In the genomic region with DNA sequence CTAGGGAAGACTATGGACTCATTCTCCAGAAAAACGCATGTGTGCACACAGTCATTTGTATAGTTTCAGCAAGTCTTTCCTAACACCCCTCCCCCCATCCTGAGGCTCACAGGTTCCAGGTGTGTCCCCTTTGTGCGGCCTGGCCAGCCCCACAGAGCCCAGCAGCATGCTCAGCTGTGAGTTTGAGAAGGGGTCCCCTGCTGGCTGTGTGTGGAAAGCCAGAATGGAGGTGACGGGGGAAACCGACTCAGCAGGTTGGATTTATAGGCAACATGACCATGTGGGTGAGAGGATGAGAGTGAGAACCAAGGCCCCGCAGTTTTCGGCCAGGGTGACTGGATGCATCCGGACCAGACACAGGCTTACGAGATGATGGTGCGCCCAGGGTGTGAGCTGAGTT, we compare ENCODE assay signal across 20 cellular contexts. TPM values are rescaled to one million over a fixed set of nuclear protein-coding genes. Genes with fewer than 3 reads are reported as not detected.
DNase-seq lines count a peak whose midpoint lies in the region; ATAC-seq and TF ChIP-seq lines count a peak whose summit lies in the region.
"Had no signal": no experiment of that assay in that cellular context is flagged by ENCODE, and none has a peak within 500 bp of the region (broad histone marks: within the 10 kb centered on the region; RNA-seq: fewer than 3 reads in every experiment).

No MANE protein-coding gene starts in this region.

- no peak for TF ChIP-seq CTCF in WTC11 (IDR thresholded peaks at IDR 0.05)
- TF ChIP-seq CTCF in progenitor cell of endocrine pancreas (IDR thresholded peaks at IDR 0.05; ENCODE audit: unreplicated experiment): peak; percentile 31

- CTCF ChIA-PET in WTC11 (lab: Charles Lee): interaction anchor here (0.6 to 1.7 kb wide), 5 partner anchors 10 to 236 kb away, joined by 3 to 7 read pairs (median 4); partner anchors contain the start of gene PTPRE

- H3K4me1 Mint-ChIP-seq in WTC11: peaks cover 4% of the 10 kb centered on the region; the same call in 1 of the 2 replicates
- H3K4me1 Mint-ChIP-seq in progenitor cell of endocrine pancreas (ENCODE audit: low read depth): peaks cover 1% of the 10 kb centered on the region

- POLR2A ChIA-PET in WTC11 (lab: Charles Lee): no interaction called here

- no peaks in the 10 kb centered on the region for H3K36me3 Mint-ChIP-seq in WTC11
- no peaks in the 10 kb centered on the region for H3K36me3 Mint-ChIP-seq in progenitor cell of endocrine pancreas (ENCODE audit: insufficient read depth)

- no peaks in the 10 kb centered on the region for H3K36me3 ChIP-seq in H7 (replicated peaks; ENCODE audit: control insufficient read depth, insufficient read depth, low read length)
- H3K36me3 ChIP-seq: MG63 had no signal

- DNase-seq in H7: peak; percentile 55
- peak; percentile 40 for DNase-seq in WTC11 (ENCODE audit: low spot score)
- DNase-seq in iPS-NIHi11 (ENCODE audit: low spot score): peak; percentile 39
- no peak for DNase-seq in progenitor cell of endocrine pancreas (ENCODE audit: low spot score, unreplicated experiment)
- no peak for DNase-seq in NOMO-1 (lab: John Stamatoyannopoulos, UW; ENCODE audit: unreplicated experiment in 2 of 2)
- DNase-seq in EL: no peak
- no peak for DNase-seq in NOMO-1 treated with DMSO at 0.1 percent for 48 hours (lab: John Stamatoyannopoulos, UW; ENCODE audit: unreplicated experiment)
- DNase-seq: DMS53, MG63, NCI-H1417, NCI-H1694 treated with DMSO at 0.1 percent for 48 hours, NCI-H2081 treated with DMSO at 0.1 percent for 48 hours, NCI-H446 treated with DMSO at 0.1 percent for 48 hours, NCI-H526 treated with DMSO at 0.1 percent for 48 hours, PC-3, SHP77 had no signal

- no peaks in the 10 kb centered on the region for H3K27me3 ChIP-seq in H7 (ENCODE audit: control insufficient read depth, insufficient read depth, low read length)
- H3K27me3 ChIP-seq: MG63 had no signal

- H3K9me3 Mint-ChIP-seq in WTC11: no peaks in the 10 kb centered on the region
- no peaks in the 10 kb centered on the region for H3K9me3 Mint-ChIP-seq in progenitor cell of endocrine pancreas (ENCODE audit: low read depth)

- H3K4me3 Mint-ChIP-seq in WTC11 (no peak overlapping the region), progenitor cell of endocrine pancreas (ENCODE audit: low read depth) (no peak overlapping the region)
- H3K4me3 Mint-ChIP-seq: B cell had no signal

- no peaks in the 10 kb centered on the region for H3K27me3 Mint-ChIP-seq in WTC11 (ENCODE audit: low read depth)
- H3K27me3 Mint-ChIP-seq in progenitor cell of endocrine pancreas: peaks cover 36% of the 10 kb centered on the region
- H3K27me3 Mint-ChIP-seq: B cell had no signal

- H3K4me3 ChIP-seq in H7 (ENCODE audit: insufficient read depth, low read depth, low read length): no peak overlapping the region
- H3K4me3 ChIP-seq: MG63 had no signal

- H3K27ac Mint-ChIP-seq in WTC11 (no peak overlapping the region), progenitor cell of endocrine pancreas (no peak overlapping the region)
- H3K27ac Mint-ChIP-seq: B cell had no signal

- ATAC-seq in WTC11 (peak; percentile 80), GM21360 (IDR thresholded peaks at IDR 0.05; ENCODE audit: unreplicated experiment) (no peak)
- ATAC-seq: PC-3 had no signal

TF ChIP-seq in WTC11, 78 proteins besides CTCF, POLR2A, EP300 and RAD21:
- TF ChIP-seq SMAD3 (CRISPR knock-in tag; IDR thresholded peaks at IDR 0.05; ENCODE audit: borderline replicate concordance) (no peak), ZNF317 (CRISPR knock-in tag; IDR thresholded peaks at IDR 0.05; ENCODE audit: borderline replicate concordance, low read depth) (no peak), TP53 (CRISPR knock-in tag; IDR thresholded peaks at IDR 0.05) (no peak), NR2C2 (CRISPR knock-in tag; IDR thresholded peaks at IDR 0.05) (no peak), FOXP1 (CRISPR knock-in tag; IDR thresholded peaks at IDR 0.05; ENCODE audit: borderline replicate concordance) (no peak)
- TF ChIP-seq, protein P1, sequence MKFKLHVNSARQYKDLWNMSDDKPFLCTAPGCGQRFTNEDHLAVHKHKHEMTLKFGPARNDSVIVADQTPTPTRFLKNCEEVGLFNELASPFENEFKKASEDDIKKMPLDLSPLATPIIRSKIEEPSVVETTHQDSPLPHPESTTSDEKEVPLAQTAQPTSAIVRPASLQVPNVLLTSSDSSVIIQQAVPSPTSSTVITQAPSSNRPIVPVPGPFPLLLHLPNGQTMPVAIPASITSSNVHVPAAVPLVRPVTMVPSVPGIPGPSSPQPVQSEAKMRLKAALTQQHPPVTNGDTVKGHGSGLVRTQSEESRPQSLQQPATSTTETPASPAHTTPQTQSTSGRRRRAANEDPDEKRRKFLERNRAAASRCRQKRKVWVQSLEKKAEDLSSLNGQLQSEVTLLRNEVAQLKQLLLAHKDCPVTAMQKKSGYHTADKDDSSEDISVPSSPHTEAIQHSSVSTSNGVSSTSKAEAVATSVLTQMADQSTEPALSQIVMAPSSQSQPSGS (CRISPR knock-in tag; IDR thresholded peaks at IDR 0.05; ENCODE audit: borderline replicate concordance, low read depth): no peak
- TF ChIP-seq, protein P2, sequence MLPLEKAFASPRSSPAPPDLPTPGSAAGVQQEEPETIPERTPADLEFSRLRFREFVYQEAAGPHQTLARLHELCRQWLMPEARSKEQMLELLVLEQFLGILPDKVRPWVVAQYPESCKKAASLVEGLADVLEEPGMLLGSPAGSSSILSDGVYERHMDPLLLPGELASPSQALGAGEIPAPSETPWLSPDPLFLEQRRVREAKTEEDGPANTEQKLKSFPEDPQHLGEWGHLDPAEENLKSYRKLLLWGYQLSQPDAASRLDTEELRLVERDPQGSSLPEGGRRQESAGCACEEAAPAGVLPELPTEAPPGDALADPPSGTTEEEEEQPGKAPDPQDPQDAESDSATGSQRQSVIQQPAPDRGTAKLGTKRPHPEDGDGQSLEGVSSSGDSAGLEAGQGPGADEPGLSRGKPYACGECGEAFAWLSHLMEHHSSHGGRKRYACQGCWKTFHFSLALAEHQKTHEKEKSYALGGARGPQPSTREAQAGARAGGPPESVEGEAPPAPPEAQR (CRISPR knock-in tag; IDR thresholded peaks at IDR 0.05): no peak
- TF ChIP-seq, protein P3, sequence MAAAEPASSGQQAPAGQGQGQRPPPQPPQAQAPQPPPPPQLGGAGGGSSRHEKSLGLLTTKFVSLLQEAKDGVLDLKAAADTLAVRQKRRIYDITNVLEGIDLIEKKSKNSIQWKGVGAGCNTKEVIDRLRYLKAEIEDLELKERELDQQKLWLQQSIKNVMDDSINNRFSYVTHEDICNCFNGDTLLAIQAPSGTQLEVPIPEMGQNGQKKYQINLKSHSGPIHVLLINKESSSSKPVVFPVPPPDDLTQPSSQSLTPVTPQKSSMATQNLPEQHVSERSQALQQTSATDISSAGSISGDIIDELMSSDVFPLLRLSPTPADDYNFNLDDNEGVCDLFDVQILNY (CRISPR knock-in tag; IDR thresholded peaks at IDR 0.05): no peak
TF ChIP-seq in WTC11: peak in this region for 0.

RNA-seq across cellular contexts. Expression of gene PTPRE, which starts 9.9 kb away (rescaled TPM):
- 0.04 and 0.69 TPM in 2 replicates for total RNA-seq in H7 (2014; rRNA removed; shearing (Covaris generic))
- total RNA-seq in WTC11 (2021) (1.7 to 3.1 TPM (median 2.0 TPM) in 3 replicates), progenitor cell of endocrine pancreas (1.9 and 2.4 TPM in 2 replicates)

RNA-seq across cellular contexts. Expression of gene CLRN3, which starts 24.1 kb away (rescaled TPM):
- not detected in 2 replicates for total RNA-seq in H7 (2014; rRNA removed; shearing (Covaris generic))
- total RNA-seq in WTC11 (2021): not detected in 3 replicates
- 2.7 and 3.2 TPM in 2 replicates for total RNA-seq in progenitor cell of endocrine pancreas
- total RNA-seq: B cell, LHCN-M2, PC-3, RPMI7951 had no signal

Comparison
In these comparisons a context has a peak if more than half of its experiments do, and no peak if none do; other contexts are left out.
1. DNase-seq: peak in H7 (single experiment), WTC11 (single experiment) and iPS-NIHi11 (single experiment); none in progenitor cell of endocrine pancreas (single experiment), NOMO-1 (0 of 2), EL (single experiment) and NOMO-1 treated with DMSO at 0.1 percent for 48 hours (single experiment).